Comparison of ENCODE assay signal across 1 cellular context in genomic region chr6:25324076-25324762, GRCh38.
TF ChIP-seq lines count a peak whose summit lies in the region.

No MANE protein-coding gene starts in this region.

TF ChIP-seq in WTC11, 78 proteins besides CTCF, POLR2A, EP300 and RAD21 (continued from another document):
- TF ChIP-seq, protein P1, sequence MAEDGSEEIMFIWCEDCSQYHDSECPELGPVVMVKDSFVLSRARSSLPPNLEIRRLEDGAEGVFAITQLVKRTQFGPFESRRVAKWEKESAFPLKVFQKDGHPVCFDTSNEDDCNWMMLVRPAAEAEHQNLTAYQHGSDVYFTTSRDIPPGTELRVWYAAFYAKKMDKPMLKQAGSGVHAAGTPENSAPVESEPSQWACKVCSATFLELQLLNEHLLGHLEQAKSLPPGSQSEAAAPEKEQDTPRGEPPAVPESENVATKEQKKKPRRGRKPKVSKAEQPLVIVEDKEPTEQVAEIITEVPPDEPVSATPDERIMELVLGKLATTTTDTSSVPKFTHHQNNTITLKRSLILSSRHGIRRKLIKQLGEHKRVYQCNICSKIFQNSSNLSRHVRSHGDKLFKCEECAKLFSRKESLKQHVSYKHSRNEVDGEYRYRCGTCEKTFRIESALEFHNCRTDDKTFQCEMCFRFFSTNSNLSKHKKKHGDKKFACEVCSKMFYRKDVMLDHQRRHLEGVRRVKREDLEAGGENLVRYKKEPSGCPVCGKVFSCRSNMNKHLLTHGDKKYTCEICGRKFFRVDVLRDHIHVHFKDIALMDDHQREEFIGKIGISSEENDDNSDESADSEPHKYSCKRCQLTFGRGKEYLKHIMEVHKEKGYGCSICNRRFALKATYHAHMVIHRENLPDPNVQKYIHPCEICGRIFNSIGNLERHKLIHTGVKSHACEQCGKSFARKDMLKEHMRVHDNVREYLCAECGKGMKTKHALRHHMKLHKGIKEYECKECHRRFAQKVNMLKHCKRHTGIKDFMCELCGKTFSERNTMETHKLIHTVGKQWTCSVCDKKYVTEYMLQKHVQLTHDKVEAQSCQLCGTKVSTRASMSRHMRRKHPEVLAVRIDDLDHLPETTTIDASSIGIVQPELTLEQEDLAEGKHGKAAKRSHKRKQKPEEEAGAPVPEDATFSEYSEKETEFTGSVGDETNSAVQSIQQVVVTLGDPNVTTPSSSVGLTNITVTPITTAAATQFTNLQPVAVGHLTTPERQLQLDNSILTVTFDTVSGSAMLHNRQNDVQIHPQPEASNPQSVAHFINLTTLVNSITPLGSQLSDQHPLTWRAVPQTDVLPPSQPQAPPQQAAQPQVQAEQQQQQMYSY (CRISPR knock-in tag; IDR thresholded peaks at IDR 0.05): no peak
- no peak for TF ChIP-seq MXD4 (CRISPR knock-in tag; IDR thresholded peaks at IDR 0.05; ENCODE audit: borderline replicate concordance)
- TF ChIP-seq, protein P2, sequence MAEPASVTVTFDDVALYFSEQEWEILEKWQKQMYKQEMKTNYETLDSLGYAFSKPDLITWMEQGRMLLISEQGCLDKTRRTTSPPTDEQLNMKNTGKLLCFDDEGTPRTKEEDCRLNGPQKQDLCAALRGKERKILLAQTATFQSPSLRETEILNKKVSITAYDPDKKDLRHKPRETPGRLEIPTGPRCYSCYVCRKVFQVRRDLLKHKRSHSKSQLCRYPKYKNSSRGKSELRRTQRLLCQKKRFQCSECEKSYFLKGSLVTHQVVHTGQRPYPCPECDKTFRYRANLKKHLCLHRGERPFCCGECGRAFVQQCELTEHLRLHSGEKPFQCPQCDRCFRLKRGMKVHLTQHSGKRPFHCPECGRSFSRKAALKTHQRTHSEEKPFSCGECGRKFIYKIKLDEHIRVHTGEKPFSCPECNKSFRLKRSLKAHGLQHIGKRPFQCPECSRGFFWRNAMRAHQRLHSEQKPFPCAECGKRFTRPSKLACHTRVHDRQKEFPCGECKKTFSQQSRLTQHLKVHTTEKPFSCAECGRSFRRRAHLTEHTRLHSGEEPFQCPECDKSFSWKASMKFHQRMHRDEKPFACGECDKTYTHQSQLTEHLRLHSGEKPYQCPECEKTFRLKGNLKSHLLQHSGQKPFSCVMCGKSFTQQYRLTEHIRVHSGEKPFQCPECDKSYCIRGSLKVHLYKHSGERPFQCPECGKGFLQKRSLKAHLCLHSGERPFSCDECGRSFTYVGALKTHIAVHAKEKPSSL (CRISPR knock-in tag; conservative IDR thresholded peaks at IDR 0.05): no peak
